ENCODE assay signal across 8 cellular contexts in genomic region chr4:5051210-5051691, GRCh38. TPM values are rescaled to one million over a fixed set of nuclear protein-coding genes. Genes with fewer than 3 reads are reported as not detected.
DNase-seq lines count a peak whose midpoint lies in the region; ATAC-seq and TF ChIP-seq lines count a peak whose summit lies in the region.

Gene STK32B (plus strand): TSS chr4:5051480.

- H3K27me3 ChIP-seq in naive thymus-derived CD4-positive, alpha-beta T cell (ENCODE audit: control insufficient read depth in 2 of 2, insufficient read depth in 2 of 2, low read length in 2 of 2) = no peaks in the 10 kb centered on the region
- no peaks in the 10 kb centered on the region for H3K27me3 ChIP-seq in uterus

- CTCF ChIA-PET in Calu3 (lab: Charles Lee) = no interaction called here
- CTCF ChIA-PET in naive thymus-derived CD4-positive, alpha-beta T cell (lab: Charles Lee) = no interaction called here

- TF ChIP-seq POLR2A in uterus (IDR thresholded peaks at IDR 0.05) = no peak

- no peak within 1 kb of the TSS for H3K27ac ChIP-seq in naive thymus-derived CD4-positive, alpha-beta T cell (ENCODE audit: low read depth, low read length)
- peak within 1 kb of the TSS; percentile 40 to 56 for H3K27ac ChIP-seq in uterus

- peaks cover 2% of the 10 kb centered on the region for H3K9me3 Mint-ChIP-seq in Calu3 (ENCODE audit: low read depth, unreplicated experiment)
- peaks cover 0 to 2% (median 0%) of the 10 kb centered on the region in 11 donors for H3K9me3 Mint-ChIP-seq in naive thymus-derived CD4-positive, alpha-beta T cell

- BruUV-seq in Calu3 (replicated peaks; lab: Mats Ljungman, UMichigan) = no TSS peak

- H3K4me1 ChIP-seq in naive thymus-derived CD4-positive, alpha-beta T cell (ENCODE audit: control insufficient read depth in 2 of 2, insufficient read depth in 2 of 2, low read length in 2 of 2) = peaks cover 0 to 5% of the 10 kb centered on the region in 2 donors
- no peaks in the 10 kb centered on the region for H3K4me1 ChIP-seq in uterus

- no peaks in the 10 kb centered on the region for H3K9me3 ChIP-seq in naive thymus-derived CD4-positive, alpha-beta T cell (ENCODE audit: control insufficient read depth in 2 of 3, low read length in 3 of 3)
- no peaks in the 10 kb centered on the region for H3K9me3 ChIP-seq in uterus

- no peaks in the 10 kb centered on the region for H3K4me1 Mint-ChIP-seq in Calu3 (ENCODE audit: low read depth, unreplicated experiment)
- H3K4me1 Mint-ChIP-seq in naive thymus-derived CD4-positive, alpha-beta T cell = peaks cover 0 to 21% (median 14%) of the 10 kb centered on the region in 7 donors

- H3K27me3 Mint-ChIP-seq in Calu3 (ENCODE audit: unreplicated experiment) = no peaks in the 10 kb centered on the region
- peaks cover 48 to 65% (median 58%) of the 10 kb centered on the region in 5 donors for H3K27me3 Mint-ChIP-seq in naive thymus-derived CD4-positive, alpha-beta T cell

- H3K4me3 Mint-ChIP-seq in Calu3 (ENCODE audit: low read depth, unreplicated experiment) = peak within 1 kb of the TSS; percentile 41
- H3K4me3 Mint-ChIP-seq in naive thymus-derived CD4-positive, alpha-beta T cell = peak within 1 kb of the TSS; percentile 39 to 86 (median 76)

- TF ChIP-seq CTCF in Calu3 (IDR thresholded peaks at IDR 0.05; ENCODE audit: unreplicated experiment) (no peak), WI38 (IDR thresholded peaks at IDR 0.05; ENCODE audit: low read depth, low read length) (no peak; the same call in 1 of the 2 replicates), fibroblast of mammary gland (conservative IDR thresholded peaks at IDR 0.05; ENCODE audit: control insufficient read depth, insufficient read depth, low read depth, low read length) (no peak), uterus (IDR thresholded peaks at IDR 0.05) (no peak)

- intact Hi-C loops in Calu3 (cut with micrococcal nuclease; ENCODE audit: unreplicated experiment) (loop anchor here (10.0 kb wide), 1 partner anchor 764 kb away; no protein-coding TSS in a partner anchor), uterus (cut with DNase I; ENCODE audit: low total_unique reads) (no loop called here)
- intact Hi-C loops in naive thymus-derived CD4-positive, alpha-beta T cell (cut with micrococcal nuclease) = loop anchor here in 1 of 2 donors (5.0 kb wide), 1 partner anchor 741 kb away; no protein-coding TSS in a partner anchor

- H3K27ac Mint-ChIP-seq in Calu3 (ENCODE audit: unreplicated experiment) = no peak within 1 kb of the TSS
- no peak within 1 kb of the TSS for H3K27ac Mint-ChIP-seq in naive thymus-derived CD4-positive, alpha-beta T cell

- ATAC-seq in HG03139 (IDR thresholded peaks at IDR 0.05; ENCODE audit: unreplicated experiment) = peak; percentile 45
- ATAC-seq in naive thymus-derived CD4-positive, alpha-beta T cell = peak; percentile 51

- POLR2A ChIA-PET in naive thymus-derived CD4-positive, alpha-beta T cell (lab: Charles Lee) = no interaction called here

- H3K4me3 ChIP-seq in WI38 (ENCODE audit: low read depth, low read length) (peak within 1 kb of the TSS; percentile 84), fibroblast of mammary gland (ENCODE audit: control insufficient read depth, low read depth, low read length) (peak within 1 kb of the TSS; percentile 41), uterus (peak within 1 kb of the TSS; percentile 41 to 51)
- H3K4me3 ChIP-seq in naive thymus-derived CD4-positive, alpha-beta T cell (ENCODE audit: low read length) = peak within 1 kb of the TSS; percentile 27

- peak; percentile 10 for DNase-seq in Calu3
- peak; percentile 64 for DNase-seq in fibroblast of mammary gland (ENCODE audit: low read depth)
- peak in 1 of 9 donors; percentile 29 for DNase-seq in naive thymus-derived CD4-positive, alpha-beta T cell
- peak; percentile 55 to 59 for DNase-seq in uterus
- no peak for DNase-seq in cortex of kidney (lab: John Stamatoyannopoulos, UW)
- no peak for DNase-seq in NCI-H2081 (lab: John Stamatoyannopoulos, UW)

- no peaks in the 10 kb centered on the region for H3K36me3 Mint-ChIP-seq in Calu3 (ENCODE audit: insufficient read depth, unreplicated experiment)
- H3K36me3 Mint-ChIP-seq in naive thymus-derived CD4-positive, alpha-beta T cell = no peaks in the 10 kb centered on the region

- no peaks in the 10 kb centered on the region for H3K36me3 ChIP-seq in naive thymus-derived CD4-positive, alpha-beta T cell (ENCODE audit: control insufficient read depth in 2 of 3, insufficient read depth in 3 of 3, low read length in 3 of 3)
- H3K36me3 ChIP-seq in uterus = no peaks in the 10 kb centered on the region

RNA-seq across cellular contexts. Expression of gene STK32B, which starts in this region (rescaled TPM):
- total RNA-seq in Calu3 (2022) (not detected in 2 replicates), uterus (10 to 100 TPM in 1 of 4 donors, 1 to 10 TPM in 3; 3.0 to 33.8 (median 4.3) TPM)
- 1 to 10 TPM in 1 of 5 experiments, not detected in 4; 1.7 TPM for total RNA-seq in naive thymus-derived CD4-positive, alpha-beta T cell
- polyA plus RNA-seq in naive thymus-derived CD4-positive, alpha-beta T cell = not detected

Comparison
In these comparisons a context has a peak if more than half of its experiments do, and no peak if none do; other contexts are left out.
1. Peak in DNase-seq in Calu3; RNA of the gene not detected or under 1 TPM.
2. DNase-seq: peak in fibroblast of mammary gland (single experiment) and uterus (2 of 2); none in cortex of kidney (single experiment) and NCI-H2081 (0 of 2).
3. H3K4me3 ChIP-seq: peak in every context shown above with its lines; median percentile 84 in WI38; 46 in uterus; 41 in fibroblast of mammary gland; 27 in naive thymus-derived CD4-positive, alpha-beta T cell.